20 cellular contexts compared by ENCODE assay signal in genomic region chr11:70080763-70081162, GRCh38. TPM values are rescaled to one million over a fixed set of nuclear protein-coding genes. Genes with fewer than 3 reads are reported as not detected.
DNase-seq lines count a peak whose midpoint lies in the region; ATAC-seq, FAIRE-seq and TF ChIP-seq lines count a peak whose summit lies in the region.
"Had no signal": no experiment of that assay in that cellular context is flagged by ENCODE, and none has a peak within 500 bp of the region (broad histone marks: within the 10 kb centered on the region; RNA-seq: fewer than 3 reads in every experiment).

No MANE protein-coding gene starts in this region.

- DNase-seq in SIG-M5 treated with dmso at 0.1 percent for 504 hours (lab: John Stamatoyannopoulos, UW; ENCODE audit: unreplicated experiment) = peak; percentile 4
- no peak for DNase-seq in SIG-M5 (lab: John Stamatoyannopoulos, UW)
- DNase-seq in SJSA1 (ENCODE audit: low read depth in 1 of 2, low spot score in 2 of 2) = peak; percentile 51 to 73
- peak; percentile 49 for DNase-seq in kidney
- peak; percentile 65 for DNase-seq in stomach
- DNase-seq in GM19239 (ENCODE audit: insufficient read length, low spot score) = no peak
- no peak for DNase-seq in GDM1 (lab: John Stamatoyannopoulos, UW)
- DNase-seq: 8988T; activated CD8-positive, alpha-beta memory T cell treated with anti-CD3 and anti-CD28 coated beads, Interleukin-2, amount 10 ng/mL, durations not matched to agents 7 days and 5 days; activated gamma-delta T cell treated with Interleukin-2 at 50 U/mL for 16 hours; body of pancreas; HFFc6; NCI-H2081; NCI-H524; occipital lobe; SW 1271 had no signal

- H3K36me3 ChIP-seq in SJSA1 (no peaks in the 10 kb centered on the region), kidney (ENCODE audit: control insufficient read depth in 1 of 2, insufficient read depth in 2 of 2, low read length in 2 of 2) (no peaks in the 10 kb centered on the region), stomach (no peaks in the 10 kb centered on the region)
- H3K36me3 ChIP-seq: tibial nerve had no signal

- no peak for TF ChIP-seq CTCF in kidney (IDR thresholded peaks at IDR 0.05; ENCODE audit: borderline replicate concordance, extremely low read depth, insufficient read depth)
- TF ChIP-seq CTCF in stomach (IDR thresholded peaks at IDR 0.05) = no peak

- ATAC-seq in GM21526 (IDR thresholded peaks at IDR 0.05; ENCODE audit: low FRiP score, unreplicated experiment) = no peak
- ATAC-seq: activated CD8-positive, alpha-beta memory T cell treated with anti-CD3 and anti-CD28 coated beads, Interleukin-2, amount 10 ng/mL, durations not matched to agents 7 days and 5 days; body of pancreas had no signal

- H3K27ac ChIP-seq in SJSA1 = no peak overlapping the region
- no peak overlapping the region for H3K27ac ChIP-seq in kidney (ENCODE audit: low read depth in 2 of 2, low read length in 2 of 2)
- peak overlapping the region in 2 of 5 donors; percentile 34 to 71 for H3K27ac ChIP-seq in stomach
- H3K27ac ChIP-seq: body of pancreas, tibial nerve had no signal

- WGBS in stomach, 5 donors = 54 to 79% (median 69%) methylated on average over 9 to 10 of the region's 10 CpGs

- no peak for FAIRE-seq in kidney (lab: Jason Lieb, UNC)
- FAIRE-seq in GM19239 (lab: Jason Lieb, UNC) = no peak

- no peak for TF ChIP-seq EP300 in stomach (IDR thresholded peaks at IDR 0.05)

- intact Hi-C loops in kidney (cut with DNase I) = no loop called here
- intact Hi-C loops in stomach (cut with DNase I; ENCODE audit: low total_unique reads) = no loop called here

- no peak for TF ChIP-seq POLR2A in stomach (IDR thresholded peaks at IDR 0.05)

- no peak overlapping the region for H3K9ac ChIP-seq in kidney (ENCODE audit: low read length in 2 of 2)

- peaks cover 33% of the 10 kb centered on the region for H3K27me3 ChIP-seq in SJSA1 (replicated peaks)
- H3K27me3 ChIP-seq in stomach = peaks cover 0 to 81% (median 17%) of the 10 kb centered on the region in 3 donors

- H3K4me3 ChIP-seq in SJSA1 (no peak overlapping the region), kidney (ENCODE audit: low read length in 2 of 2) (no peak overlapping the region), stomach (no peak overlapping the region)
- H3K4me3 ChIP-seq: body of pancreas, tibial nerve had no signal

- H3K4me1 ChIP-seq in SJSA1 (replicated peaks) = peaks cover 15% of the 10 kb centered on the region
- no peaks in the 10 kb centered on the region for H3K4me1 ChIP-seq in kidney (ENCODE audit: control insufficient read depth in 1 of 2, insufficient read depth in 1 of 2, low read depth in 1 of 2, low read length in 2 of 2)
- peaks cover 0 to 15% (median 11%) of the 10 kb centered on the region in 4 donors for H3K4me1 ChIP-seq in stomach

- H3K9me3 ChIP-seq in SJSA1 (replicated peaks) = no peaks in the 10 kb centered on the region
- no peaks in the 10 kb centered on the region for H3K9me3 ChIP-seq in kidney (ENCODE audit: control insufficient read depth in 1 of 2, low read length in 2 of 2)
- no peaks in the 10 kb centered on the region for H3K9me3 ChIP-seq in stomach
- H3K9me3 ChIP-seq: body of pancreas, tibial nerve had no signal

RNA-seq across cellular contexts. Expression of gene ANO1, which starts 2.6 kb away (rescaled TPM):
- total RNA-seq in SJSA1 (2014; rRNA removed; shearing (Covaris generic)) = 0.72 and 1.4 TPM in 2 replicates
- total RNA-seq in kidney = 15.1 TPM
- polyA plus RNA-seq in kidney (ENCODE audit: insufficient read depth, low read depth, low replicate concordance) = 2.0 TPM
- total RNA-seq in stomach = 10 to 100 TPM in 4 of 5 donors, 1 to 10 TPM in 1; 5.2 to 69.6 (median 32.7) TPM
- polyA plus RNA-seq in stomach = 1 to 10 TPM; 1.8 to 5.6 (median 4.3) TPM
- total RNA-seq: activated CD8-positive, alpha-beta memory T cell treated with anti-CD3 and anti-CD28 coated beads, Interleukin-2, amount 10 ng/mL, durations not matched to agents 7 days and 5 days; HFFc6; mononuclear cell had no signal
- polyA plus RNA-seq: CD14-positive monocyte had no signal

Comparison
In these comparisons a context has a peak if more than half of its experiments do, and no peak if none do; other contexts are left out.
1. DNase-seq: peak in SIG-M5 treated with dmso at 0.1 percent for 504 hours (single experiment), SJSA1 (2 of 2), kidney (single experiment) and stomach (single experiment); none in SIG-M5 (single experiment), GM19239 (single experiment) and GDM1 (single experiment).